In genomic region chr14:54444701-54445100, GRCh38 we compare ENCODE assay signal across 14 cellular contexts.
"Had no signal": no experiment of that assay in that cellular context is flagged by ENCODE, and none has a peak within 500 bp of the region (broad histone marks: within the 10 kb centered on the region; RNA-seq: fewer than 3 reads in every experiment).

No MANE protein-coding gene starts in this region.

- H3K27ac Mint-ChIP-seq: activated CD8-positive, alpha-beta T cell treated with anti-CD3 and anti-CD28 coated beads, Interleukin-2, amount 10 ng/mL, durations not matched to agents 7 days and 5 days; activated T-helper 1 cell treated with anti-CD3 and anti-CD28 coated beads, Interleukin-12 subunit alpha, Interleukin-12 subunit beta, Interleukin-2, Interleukin-4 antibody, amounts not matched to agents 30 ng/mL and 10 ng/mL and 1 ng/mL, durations not matched to agents 14 hours and 24 hours and 36 hours; progenitor cell of endocrine pancreas; stimulated activated memory B cell treated with anti-CD40 and anti-IgM and Interleukin-4, amounts not matched to agents 10 μg/mL and 1 μg/mL and 100 μg/mL, for 72 hours had no signal

- H3K9me3 ChIP-seq: colonic mucosa, tibial nerve had no signal

- H3K27me3 ChIP-seq: colonic mucosa, tibial nerve had no signal

- H3K4me3 Mint-ChIP-seq: activated CD8-positive, alpha-beta T cell treated with anti-CD3 and anti-CD28 coated beads, Interleukin-2, amount 10 ng/mL, durations not matched to agents 7 days and 5 days; activated T-helper 1 cell treated with anti-CD3 and anti-CD28 coated beads, Interleukin-12 subunit alpha, Interleukin-12 subunit beta, Interleukin-2, Interleukin-4 antibody, amounts not matched to agents 30 ng/mL and 10 ng/mL and 1 ng/mL, durations not matched to agents 14 hours and 24 hours and 36 hours; stimulated activated memory B cell treated with anti-CD40 and anti-IgM and Interleukin-4, amounts not matched to agents 10 μg/mL and 1 μg/mL and 100 μg/mL, for 72 hours had no signal

- H3K36me3 Mint-ChIP-seq: stimulated activated memory B cell treated with anti-CD40 and anti-IgM and Interleukin-4, amounts not matched to agents 10 μg/mL and 1 μg/mL and 100 μg/mL, for 72 hours had no signal

- H3K36me3 ChIP-seq: colonic mucosa, tibial nerve had no signal

- H3K4me3 ChIP-seq: colonic mucosa, tibial nerve had no signal

- H3K9me3 Mint-ChIP-seq: activated T-helper 1 cell treated with anti-CD3 and anti-CD28 coated beads, Interleukin-12 subunit alpha, Interleukin-12 subunit beta, Interleukin-2, Interleukin-4 antibody, amounts not matched to agents 30 ng/mL and 10 ng/mL and 1 ng/mL, durations not matched to agents 14 hours and 24 hours and 36 hours; stimulated activated memory B cell treated with anti-CD40 and anti-IgM and Interleukin-4, amounts not matched to agents 10 μg/mL and 1 μg/mL and 100 μg/mL, for 72 hours had no signal

- H3K27me3 Mint-ChIP-seq: stimulated activated memory B cell treated with anti-CD40 and anti-IgM and Interleukin-4, amounts not matched to agents 10 μg/mL and 1 μg/mL and 100 μg/mL, for 72 hours had no signal

- DNase-seq: activated CD4-positive, alpha-beta T cell treated with anti-CD3 and anti-CD28 coated beads for 1 hour; activated CD8-positive, alpha-beta T cell treated with anti-CD3 and anti-CD28 coated beads, Interleukin-2, amount 10 ng/mL, durations not matched to agents 7 days and 5 days; activated naive CD4-positive, alpha-beta T cell treated with Interleukin-2 at 50 U/mL for 16 hours; caudate nucleus; colonic mucosa; effector CD4-positive, alpha-beta T cell; hypothalamus; kidney glomerular epithelial cell; right cardiac atrium; T-helper 9 cell had no signal

- H3K27ac ChIP-seq: colonic mucosa had no signal
